Comparison of ENCODE assay signal across 19 cellular contexts in the genomic region with DNA sequence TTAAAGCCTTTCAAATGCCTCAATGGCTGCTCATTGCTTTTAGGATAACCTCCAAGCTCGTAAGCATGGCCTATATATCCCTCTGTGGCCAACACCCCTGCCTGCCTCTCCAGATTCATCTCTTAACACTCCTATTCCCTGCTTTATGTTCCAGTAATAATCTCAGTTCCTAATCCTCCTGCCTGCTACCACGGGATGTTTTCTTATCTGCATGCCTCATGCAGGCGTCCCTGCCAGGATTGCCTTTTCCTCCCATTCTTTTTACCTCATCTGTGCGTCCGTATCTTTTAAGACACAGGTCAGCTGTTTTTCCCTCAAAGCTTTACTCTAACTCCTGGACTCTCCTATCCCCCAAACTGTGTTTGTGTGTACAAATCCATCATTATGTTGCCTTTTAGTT. TPM values are rescaled to one million over a fixed set of nuclear protein-coding genes. Genes with fewer than 3 reads are reported as not detected.
DNase-seq lines count a peak whose midpoint lies in the region; ATAC-seq, FAIRE-seq and TF ChIP-seq lines count a peak whose summit lies in the region.
"Had no signal": no experiment of that assay in that cellular context is flagged by ENCODE, and none has a peak within 500 bp of the region (broad histone marks: within the 10 kb centered on the region; RNA-seq: fewer than 3 reads in every experiment).

No MANE protein-coding gene starts in this region.

- no peak overlapping the region for H3K9ac ChIP-seq in HepG2 (ENCODE audit: insufficient read depth, low read depth, low read length)

- TF ChIP-seq CTCF in right lobe of liver (IDR thresholded peaks at IDR 0.05) = no peak
- no peak for TF ChIP-seq CTCF in HepG2 (CRISPR knock-in tag; IDR thresholded peaks at IDR 0.05)
- no peak for TF ChIP-seq CTCF in fibroblast of the aortic adventitia (IDR thresholded peaks at IDR 0.05; ENCODE audit: insufficient read depth, low read length)

- POLR2A ChIA-PET in HepG2 (lab: Yijun Ruan, JAX) = no interaction called here

- H3K36me3 ChIP-seq in right lobe of liver (peaks cover 0 to 7% (median 0%) of the 10 kb centered on the region in 4 donors), HepG2 (replicated peaks in 1 of 2; ENCODE audit: control insufficient read depth in 1 of 2, insufficient read depth in 2 of 2, low read length in 2 of 2) (peaks cover 3 to 28% of the 10 kb centered on the region in 2 experiments)

- peaks cover 47% of the 10 kb centered on the region for H3K79me2 ChIP-seq in HepG2 (ENCODE audit: insufficient read depth, low read length)

- TF ChIP-seq POLR2A in right lobe of liver (IDR thresholded peaks at IDR 0.05) (no peak), HepG2 (IDR thresholded peaks at IDR 0.05; ENCODE audit: insufficient read depth in 1 of 2, low read depth in 2 of 2, low read length in 2 of 2) (no peak)

- in situ Hi-C loops in HepG2 (cut with HindIII; ENCODE audit: extremely low pct_ligation_motif_present, low pct_unique_long_range_greater_than_20kb) = no loop called here

- no peak for DNase-seq in right lobe of liver
- DNase-seq in HepG2 (ENCODE audit: low spot score) = no peak
- peak; percentile 57 for DNase-seq in fibroblast of the aortic adventitia (ENCODE audit: low read depth)
- DNase-seq in iris pigment epithelial cell (ENCODE audit: low read depth) = peak; percentile 30
- DNase-seq in Ammon's horn (ENCODE audit: low spot score) = no peak
- no peak for DNase-seq in NCI-H1436 treated with DMSO at 0.1 percent for 48 hours (lab: John Stamatoyannopoulos, UW)
- DNase-seq in GM19238 (ENCODE audit: insufficient read length, low spot score) = no peak
- DNase-seq: C1 segment of cervical spinal cord; EL; H7; Karpas-422; MG63; NCI-H1092; NCI-H2107; NCI-H526; NK-92 treated with Interleukin-12 subunit alpha and Interleukin-12 subunit beta, amount 100 ng/mL, for 24 hours; SIG-M5 had no signal

- H3K27ac ChIP-seq in right lobe of liver = peak overlapping the region in 2 of 3 donors; percentile 30 to 33
- H3K27ac ChIP-seq in HepG2 (ENCODE audit: extremely low read length, insufficient read depth, low read length) = no peak overlapping the region

- no peak for ATAC-seq in right lobe of liver
- ATAC-seq in HepG2 = no peak
- no peak for ATAC-seq in HG03025 (IDR thresholded peaks at IDR 0.05; ENCODE audit: low FRiP score, unreplicated experiment)

- no peaks in the 10 kb centered on the region for H4K20me1 ChIP-seq in HepG2 (ENCODE audit: insufficient read depth, low read length)

- FAIRE-seq in HepG2 (lab: Jason Lieb, UNC) = no peak
- FAIRE-seq: A204.1 had no signal

- CTCF ChIA-PET in HepG2 (lab: Yijun Ruan, JAX; ENCODE audit: low intra/inter-chr PET ratio, low total read pairs) = no interaction called here

- peaks cover 0 to 14% (median 5%) of the 10 kb centered on the region in 4 donors for H3K4me1 ChIP-seq in right lobe of liver
- H3K4me1 ChIP-seq in HepG2 (ENCODE audit: insufficient read depth, low read length) = peaks cover 12% of the 10 kb centered on the region; the same call in 1 of the 2 replicates

- no peak for TF ChIP-seq RAD21 in HepG2 (CRISPR knock-in tag; IDR thresholded peaks at IDR 0.05)

- 75% methylated on average over 5 of the region's 5 CpGs for WGBS in right lobe of liver (ENCODE audit: insufficient coverage, low coverage, low lambda C conversion rate, missing lambda C conversion rate)
- WGBS in HepG2 (ENCODE audit: low lambda C conversion rate) = 92% methylated on average over 5 of the region's 5 CpGs

- H3K9me3 ChIP-seq in right lobe of liver = peaks cover 0 to 4% (median 0%) of the 10 kb centered on the region in 4 donors
- no peaks in the 10 kb centered on the region; the same call in 1 of the 2 replicates for H3K9me3 ChIP-seq in HepG2 (ENCODE audit: low read length)

- TF ChIP-seq EP300 in HepG2 (IDR thresholded peaks at IDR 0.05; ENCODE audit: low read depth in 2 of 2, low read length in 2 of 2) = no peak
- TF ChIP-seq EP300 in HepG2 (CRISPR knock-in tag; IDR thresholded peaks at IDR 0.05; ENCODE audit: borderline replicate concordance) = no peak

- BruUV-seq in HepG2 (replicated peaks; lab: Mats Ljungman, UMichigan) = no TSS peak

- no peak overlapping the region for H2AFZ ChIP-seq in HepG2 (ENCODE audit: low read length)

- H3K4me2 ChIP-seq in HepG2 (ENCODE audit: low read depth, low read length) = no peak overlapping the region

- H3K27me3 ChIP-seq in right lobe of liver = no peaks in the 10 kb centered on the region
- H3K27me3 ChIP-seq in HepG2 (ENCODE audit: control insufficient read depth in 1 of 2, insufficient read depth in 2 of 2, low read length in 2 of 2) = no peaks in the 10 kb centered on the region
- H3K27me3 ChIP-seq: MG63 had no signal

- H3K4me3 ChIP-seq in right lobe of liver (no peak overlapping the region), HepG2 (replicated peaks in 1 of 3; ENCODE audit: insufficient read depth in 1 of 3, low read depth in 2 of 3, low read length in 3 of 3) (no peak overlapping the region), fibroblast of the aortic adventitia (ENCODE audit: low read depth, low read length) (no peak overlapping the region)
- H3K4me3 ChIP-seq: MG63 had no signal

- intact Hi-C loops in right lobe of liver (cut with DNase I) = no loop called here
- intact Hi-C loops in HepG2 (cut with micrococcal nuclease; ENCODE audit: unreplicated experiment) = no loop called here

TF ChIP-seq in HepG2, 621 proteins besides CTCF, POLR2A, EP300 and RAD21:
- TF ChIP-seq FOXK1 (CRISPR knock-in tag; IDR thresholded peaks at IDR 0.05; ENCODE audit: borderline replicate concordance, low read depth) (no peak), RCOR2 (CRISPR knock-in tag; IDR thresholded peaks at IDR 0.05) (no peak), ZNF121 (CRISPR knock-in tag; IDR thresholded peaks at IDR 0.05) (no peak), CBFB (CRISPR knock-in tag; IDR thresholded peaks at IDR 0.05) (no peak), YEATS2 (CRISPR knock-in tag; IDR thresholded peaks at IDR 0.05; ENCODE audit: borderline replicate concordance) (no peak), JARID2 (CRISPR knock-in tag; IDR thresholded peaks at IDR 0.05; ENCODE audit: insufficient replicate concordance) (no peak), HNF1B (CRISPR knock-in tag; IDR thresholded peaks at IDR 0.05) (no peak), SOX13 (IDR thresholded peaks at IDR 0.05) (no peak), SOX13 (CRISPR knock-in tag; conservative IDR thresholded peaks at IDR 0.05 in 1 of 2, IDR thresholded peaks at IDR 0.05 in 1 of 2) (no peak), ZNF10 (CRISPR knock-in tag; IDR thresholded peaks at IDR 0.05; ENCODE audit: borderline replicate concordance, low read depth) (no peak), RXRB (CRISPR knock-in tag; IDR thresholded peaks at IDR 0.05; ENCODE audit: borderline replicate concordance) (no peak), HMG20B (CRISPR knock-in tag; conservative IDR thresholded peaks at IDR 0.05) (no peak)
- TF ChIP-seq, protein P1, sequence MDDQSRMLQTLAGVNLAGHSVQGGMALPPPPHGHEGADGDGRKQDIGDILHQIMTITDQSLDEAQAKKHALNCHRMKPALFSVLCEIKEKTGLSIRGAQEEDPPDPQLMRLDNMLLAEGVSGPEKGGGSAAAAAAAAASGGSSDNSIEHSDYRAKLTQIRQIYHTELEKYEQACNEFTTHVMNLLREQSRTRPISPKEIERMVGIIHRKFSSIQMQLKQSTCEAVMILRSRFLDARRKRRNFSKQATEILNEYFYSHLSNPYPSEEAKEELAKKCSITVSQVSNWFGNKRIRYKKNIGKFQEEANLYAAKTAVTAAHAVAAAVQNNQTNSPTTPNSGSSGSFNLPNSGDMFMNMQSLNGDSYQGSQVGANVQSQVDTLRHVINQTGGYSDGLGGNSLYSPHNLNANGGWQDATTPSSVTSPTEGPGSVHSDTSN (CRISPR knock-in tag; IDR thresholded peaks at IDR 0.05; ENCODE audit: borderline replicate concordance) = no peak
TF ChIP-seq in HepG2: peak in this region for 0.

RNA-seq across cellular contexts. Expression of gene ZBTB40, which starts 36.1 kb away (rescaled TPM):
- 1 to 10 TPM; 6.2 to 7.6 (median 7.0) TPM for total RNA-seq in right lobe of liver
- 14.7 and 16.5 TPM in 2 replicates for total RNA-seq in HepG2 (2016; rRNA removed; fragmentation: Illumina TruSeq; extraction: Trizol)
- total RNA-seq in HepG2 (2016; cell fraction: cytosol; rRNA removed; fragmentation: Illumina TruSeq; extraction: Trizol; ENCODE audit: low read depth) = 19.7 and 21.4 TPM in 2 replicates
- 12.3 and 15.2 TPM in 2 replicates for total RNA-seq in HepG2 (2016; cell fraction: insoluble cytoplasmic fraction; rRNA removed; fragmentation: Illumina TruSeq; extraction: Trizol)
- total RNA-seq in HepG2 (2016; cell fraction: membrane; rRNA removed; fragmentation: Illumina TruSeq; extraction: Trizol) = 9.5 and 11.9 TPM in 2 replicates
- 27.6 and 28.2 TPM in 2 replicates for total RNA-seq in HepG2 (2016; cell fraction: nucleus; rRNA removed; fragmentation: Illumina TruSeq; extraction: Trizol)
- 8.8 and 10.5 TPM in 2 replicates for polyA plus RNA-seq in HepG2 (2011; rRNA removed)
- 2.8 and 2.9 TPM in 2 replicates for polyA plus RNA-seq in HepG2 (2011; cell fraction: cytosol; rRNA removed)
- polyA plus RNA-seq in HepG2 (2011; cell fraction: nucleus; rRNA removed) = 58.3 and 61.4 TPM in 2 replicates
- 9.2 and 10.4 TPM in 2 replicates for polyA plus RNA-seq in HepG2 (2012)
- polyA plus RNA-seq in HepG2 (2016; cell fraction: cytosol; fragmentation: Illumina TruSeq; extraction: Trizol; ENCODE audit: low read depth) = 0.26 and 0.31 TPM in 2 replicates
- 4.9 and 6.4 TPM in 2 replicates for polyA plus RNA-seq in HepG2 (2016; cell fraction: insoluble cytoplasmic fraction; fragmentation: Illumina TruSeq; extraction: Trizol; ENCODE audit: low read depth)
- 0.66 TPM in 2 replicates for polyA plus RNA-seq in HepG2 (2016; cell fraction: membrane; fragmentation: Illumina TruSeq; extraction: Trizol; ENCODE audit: low read depth)
- polyA plus RNA-seq in HepG2 (2016; cell fraction: nucleus; fragmentation: Illumina TruSeq; extraction: Trizol; ENCODE audit: insufficient read depth, low read depth) = 40.6 and 43.4 TPM in 2 replicates
- polyA minus RNA-seq in HepG2 (2011; rRNA and poly(A)+ RNA removed; ENCODE audit: low replicate concordance) = 16.1 and 26.2 TPM in 2 replicates
- polyA minus RNA-seq in HepG2 (2011; cell fraction: cytosol; rRNA and poly(A)+ RNA removed) = 5.2 and 5.8 TPM in 2 replicates
- polyA minus RNA-seq in HepG2 (2011; cell fraction: nucleus; rRNA and poly(A)+ RNA removed) = 25.9 and 28.1 TPM in 2 replicates
- 8.6 and 10.0 TPM in 2 replicates for total RNA-seq in fibroblast of the aortic adventitia (ENCODE audit: low replicate concordance)

Comparison
In these comparisons a context has a peak if more than half of its experiments do, and no peak if none do; other contexts are left out.
1. DNase-seq: peak in fibroblast of the aortic adventitia (single experiment) and iris pigment epithelial cell (single experiment); none in right lobe of liver (0 of 3), HepG2 (single experiment), Ammon's horn (single experiment), NCI-H1436 treated with DMSO at 0.1 percent for 48 hours (single experiment) and GM19238 (single experiment).